1 cellular context compared by ENCODE assay signal in the genomic region with DNA sequence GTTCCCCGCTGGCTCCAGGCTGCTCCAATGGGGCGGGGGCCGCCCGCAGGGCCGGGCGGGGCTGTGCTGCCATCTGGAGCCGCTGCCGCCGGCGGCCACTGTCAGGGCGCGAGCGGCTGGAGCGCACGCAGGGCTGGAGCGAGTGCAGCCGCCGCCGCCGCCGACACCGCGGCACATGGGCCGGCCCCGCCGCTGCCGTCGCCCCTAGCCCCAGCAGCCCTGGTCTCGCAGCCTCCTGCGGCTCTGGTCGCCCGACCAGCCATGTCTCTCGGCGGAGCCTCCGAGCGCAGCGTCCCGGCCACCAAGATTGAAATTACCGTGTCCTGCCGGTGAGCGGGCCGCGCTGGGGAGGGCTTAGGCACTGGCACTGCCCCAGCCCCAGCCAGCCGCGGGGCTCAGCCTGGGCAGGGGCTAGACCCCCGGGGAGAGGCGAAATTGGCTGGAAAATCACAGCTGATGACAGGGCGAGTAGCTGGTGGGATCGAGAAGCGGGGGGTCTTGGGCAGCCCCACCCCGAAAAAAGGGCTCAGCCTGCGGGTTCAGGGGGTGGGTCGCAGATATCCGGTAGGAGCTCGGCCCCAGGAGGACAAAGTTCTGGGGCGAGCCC.
TF ChIP-seq lines count a peak whose summit lies in the region.

A gene with protein sequence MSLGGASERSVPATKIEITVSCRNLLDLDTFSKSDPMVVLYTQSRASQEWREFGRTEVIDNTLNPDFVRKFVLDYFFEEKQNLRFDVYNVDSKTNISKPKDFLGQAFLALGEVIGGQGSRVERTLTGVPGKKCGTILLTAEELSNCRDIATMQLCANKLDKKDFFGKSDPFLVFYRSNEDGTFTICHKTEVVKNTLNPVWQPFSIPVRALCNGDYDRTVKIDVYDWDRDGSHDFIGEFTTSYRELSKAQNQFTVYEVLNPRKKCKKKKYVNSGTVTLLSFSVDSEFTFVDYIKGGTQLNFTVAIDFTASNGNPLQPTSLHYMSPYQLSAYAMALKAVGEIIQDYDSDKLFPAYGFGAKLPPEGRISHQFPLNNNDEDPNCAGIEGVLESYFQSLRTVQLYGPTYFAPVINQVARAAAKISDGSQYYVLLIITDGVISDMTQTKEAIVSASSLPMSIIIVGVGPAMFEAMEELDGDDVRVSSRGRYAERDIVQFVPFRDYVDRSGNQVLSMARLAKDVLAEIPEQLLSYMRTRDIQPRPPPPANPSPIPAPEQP (plus strand): TSS at position 98 of the 607 bp plus-strand sequence. CDS start 164 bp downstream, at position 262.

TF ChIP-seq in HepG2, 621 proteins besides CTCF, POLR2A, EP300 and RAD21 (continued from another document):
- TF ChIP-seq, protein P1, sequence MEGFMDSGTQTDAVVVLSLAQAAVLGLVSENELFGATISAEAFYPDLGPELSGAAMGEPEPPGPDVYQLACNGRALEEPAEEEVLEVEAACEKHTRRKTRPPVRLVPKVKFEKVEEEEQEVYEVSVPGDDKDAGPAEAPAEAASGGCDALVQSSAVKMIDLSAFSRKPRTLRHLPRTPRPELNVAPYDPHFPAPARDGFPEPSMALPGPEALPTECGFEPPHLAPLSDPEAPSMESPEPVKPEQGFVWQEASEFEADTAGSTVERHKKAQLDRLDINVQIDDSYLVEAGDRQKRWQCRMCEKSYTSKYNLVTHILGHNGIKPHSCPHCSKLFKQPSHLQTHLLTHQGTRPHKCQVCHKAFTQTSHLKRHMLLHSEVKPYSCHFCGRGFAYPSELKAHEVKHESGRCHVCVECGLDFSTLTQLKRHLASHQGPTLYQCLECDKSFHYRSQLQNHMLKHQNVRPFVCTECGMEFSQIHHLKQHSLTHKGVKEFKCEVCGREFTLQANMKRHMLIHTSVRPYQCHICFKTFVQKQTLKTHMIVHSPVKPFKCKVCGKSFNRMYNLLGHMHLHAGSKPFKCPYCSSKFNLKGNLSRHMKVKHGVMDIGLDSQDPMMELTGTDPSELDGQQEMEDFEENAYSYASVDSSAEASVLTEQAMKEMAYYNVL (CRISPR knock-in tag; IDR thresholded peaks at IDR 0.05; ENCODE audit: borderline replicate concordance) = no peak
- TF ChIP-seq ZNF629 (CRISPR knock-in tag; conservative IDR thresholded peaks at IDR 0.05) (no peak), TEAD3 (CRISPR knock-in tag; optimal IDR thresholded peaks at IDR 0.05; ENCODE audit: borderline replicate concordance) (no peak), ZFP37 (CRISPR knock-in tag; IDR thresholded peaks at IDR 0.05; ENCODE audit: borderline replicate concordance) (no peak), ZBTB7B (CRISPR knock-in tag; IDR thresholded peaks at IDR 0.05) (no peak), TP53 (CRISPR knock-in tag; conservative IDR thresholded peaks at IDR 0.05) (no peak)
- TF ChIP-seq, protein P2, sequence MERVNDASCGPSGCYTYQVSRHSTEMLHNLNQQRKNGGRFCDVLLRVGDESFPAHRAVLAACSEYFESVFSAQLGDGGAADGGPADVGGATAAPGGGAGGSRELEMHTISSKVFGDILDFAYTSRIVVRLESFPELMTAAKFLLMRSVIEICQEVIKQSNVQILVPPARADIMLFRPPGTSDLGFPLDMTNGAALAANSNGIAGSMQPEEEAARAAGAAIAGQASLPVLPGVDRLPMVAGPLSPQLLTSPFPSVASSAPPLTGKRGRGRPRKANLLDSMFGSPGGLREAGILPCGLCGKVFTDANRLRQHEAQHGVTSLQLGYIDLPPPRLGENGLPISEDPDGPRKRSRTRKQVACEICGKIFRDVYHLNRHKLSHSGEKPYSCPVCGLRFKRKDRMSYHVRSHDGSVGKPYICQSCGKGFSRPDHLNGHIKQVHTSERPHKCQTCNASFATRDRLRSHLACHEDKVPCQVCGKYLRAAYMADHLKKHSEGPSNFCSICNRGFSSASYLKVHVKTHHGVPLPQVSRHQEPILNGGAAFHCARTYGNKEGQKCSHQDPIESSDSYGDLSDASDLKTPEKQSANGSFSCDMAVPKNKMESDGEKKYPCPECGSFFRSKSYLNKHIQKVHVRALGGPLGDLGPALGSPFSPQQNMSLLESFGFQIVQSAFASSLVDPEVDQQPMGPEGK (CRISPR knock-in tag; IDR thresholded peaks at IDR 0.05) = no peak
